In genomic region chr14:83071888-83072501, GRCh38 we compare ENCODE assay signal across 1 cellular context.
TF ChIP-seq lines count a peak whose summit lies in the region.

No MANE protein-coding gene starts in this region.

TF ChIP-seq in SK-N-SH treated with all-trans-retinoic acid at 6 μM for 48 hours, 23 proteins besides CTCF, POLR2A, EP300 and RAD21 (continued from another document):
- TF ChIP-seq, protein P1, sequence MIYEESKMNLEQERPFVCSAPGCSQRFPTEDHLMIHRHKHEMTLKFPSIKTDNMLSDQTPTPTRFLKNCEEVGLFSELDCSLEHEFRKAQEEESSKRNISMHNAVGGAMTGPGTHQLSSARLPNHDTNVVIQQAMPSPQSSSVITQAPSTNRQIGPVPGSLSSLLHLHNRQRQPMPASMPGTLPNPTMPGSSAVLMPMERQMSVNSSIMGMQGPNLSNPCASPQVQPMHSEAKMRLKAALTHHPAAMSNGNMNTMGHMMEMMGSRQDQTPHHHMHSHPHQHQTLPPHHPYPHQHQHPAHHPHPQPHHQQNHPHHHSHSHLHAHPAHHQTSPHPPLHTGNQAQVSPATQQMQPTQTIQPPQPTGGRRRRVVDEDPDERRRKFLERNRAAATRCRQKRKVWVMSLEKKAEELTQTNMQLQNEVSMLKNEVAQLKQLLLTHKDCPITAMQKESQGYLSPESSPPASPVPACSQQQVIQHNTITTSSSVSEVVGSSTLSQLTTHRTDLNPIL (CRISPR knock-in tag; IDR thresholded peaks at IDR 0.05; ENCODE audit: low read depth): no peak
- no peak for TF ChIP-seq ZNF565 (CRISPR knock-in tag; conservative IDR thresholded peaks at IDR 0.05; ENCODE audit: low read depth)
- TF ChIP-seq ESRRG (CRISPR knock-in tag; IDR thresholded peaks at IDR 0.05): no peak
- no peak for TF ChIP-seq SNAI2 (CRISPR knock-in tag; IDR thresholded peaks at IDR 0.05)
